In the genomic region with DNA sequence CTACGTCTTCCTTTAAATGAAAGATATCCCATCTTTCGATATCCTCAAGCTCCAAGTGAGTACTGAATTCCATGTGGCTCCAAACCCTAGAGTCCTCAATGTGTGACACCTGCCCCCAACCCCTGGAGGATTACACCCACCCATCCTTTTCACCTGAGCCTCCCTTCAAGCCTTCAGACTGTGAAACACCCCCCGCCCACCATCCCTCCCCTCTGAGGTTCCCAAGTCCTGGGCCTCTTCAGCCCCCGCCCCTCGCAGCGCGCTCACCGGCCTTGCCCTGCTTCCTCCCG, we compare ENCODE assay signal across 8 cellular contexts. TPM values are rescaled to one million over a fixed set of nuclear protein-coding genes. Genes with fewer than 3 reads are reported as not detected.
A peak's percentile ranks its signal among the peaks of the same experiment; 100 is the strongest.
DNase-seq lines count a peak whose midpoint lies in the region; ATAC-seq and TF ChIP-seq lines count a peak whose summit lies in the region.

No MANE protein-coding gene starts in this region.

- no peak for DNase-seq in AG09309 (ENCODE audit: low read depth)
- peak in 1 of 4 donors; percentile 73 for DNase-seq in body of pancreas
- DNase-seq in mucosa of gallbladder (ENCODE audit: low spot score), result peak; percentile 59
- DNase-seq in transverse colon, result no peak
- DNase-seq in KBM-7, result no peak
- no peak for DNase-seq in cortex of kidney (lab: John Stamatoyannopoulos, UW)

- H3K27ac ChIP-seq in KOPT-K1 (ENCODE audit: low read depth, low read length, poor library complexity, severe bottlenecking) (peak overlapping the region; percentile 97), body of pancreas (peak overlapping the region; percentile 91 to 99 (median 98)), transverse colon (peak overlapping the region; percentile 95 to 99 (median 96))

- 0 to 1% methylated on average over 9 of the region's 9 CpGs for WGBS in body of pancreas, 2 donors
- WGBS in transverse colon (ENCODE audit: low coverage in 1 of 2), 2 donors, result 0% methylated on average over 9 of the region's 9 CpGs; no CpG with 5 or more reads in 1 of the 2 donors

- H3K4me3 ChIP-seq in AG09309 (ENCODE audit: control insufficient read depth, low read depth, low read length) (peak overlapping the region; percentile 59), body of pancreas (peak overlapping the region; percentile 95 to 97), transverse colon (peak overlapping the region; percentile 62 to 95 (median 78))

- TF ChIP-seq EP300 in transverse colon (IDR thresholded peaks at IDR 0.05; ENCODE audit: low read depth), result no peak

- no peak for TF ChIP-seq CTCF in AG09309 (IDR thresholded peaks at IDR 0.05; ENCODE audit: control insufficient read depth, insufficient read depth, low read depth, low read length, missing control alignments)
- no peak for TF ChIP-seq CTCF in body of pancreas (IDR thresholded peaks at IDR 0.05)
- TF ChIP-seq CTCF in transverse colon (IDR thresholded peaks at IDR 0.05), result no peak

- intact Hi-C loops in body of pancreas (cut with DNase I), result loop anchor here (5.0 kb wide), 1 partner anchor 51 kb away; no protein-coding TSS in a partner anchor
- intact Hi-C loops in transverse colon (cut with DNase I; ENCODE audit: low total_unique reads), result no loop called here

- TF ChIP-seq POLR2A in body of pancreas (IDR thresholded peaks at IDR 0.05), result no peak
- no peak for TF ChIP-seq POLR2A in transverse colon (IDR thresholded peaks at IDR 0.05)

- peaks cover 58% of the 10 kb centered on the region for H3K36me3 ChIP-seq in KOPT-K1 (ENCODE audit: insufficient read depth, low read length)
- H3K36me3 ChIP-seq in body of pancreas (replicated peaks in 1 of 2; ENCODE audit: insufficient read depth in 1 of 2, low read depth in 2 of 2), result peaks cover 0 to 22% of the 10 kb centered on the region in 2 donors
- peaks cover 0 to 22% (median 8%) of the 10 kb centered on the region in 4 donors for H3K36me3 ChIP-seq in transverse colon

- H3K9me3 ChIP-seq in KOPT-K1 (ENCODE audit: insufficient read depth, low read length, poor library complexity, severe bottlenecking), result no peaks in the 10 kb centered on the region
- no peaks in the 10 kb centered on the region for H3K9me3 ChIP-seq in body of pancreas
- H3K9me3 ChIP-seq in transverse colon, result no peaks in the 10 kb centered on the region

- H3K27me3 ChIP-seq in body of pancreas, result no peaks in the 10 kb centered on the region
- no peaks in the 10 kb centered on the region for H3K27me3 ChIP-seq in transverse colon

- in situ Hi-C loops in transverse colon (cut with MboI; ENCODE audit: low pct_ligation_motif_present in 1 of 4, low pct_unique_long_range_greater_than_20kb in 1 of 4, low sequenced_read_pairs in 3 of 4) (loop anchor here in 3 of 4 donors (25.0 kb wide), 1 partner anchor 101 kb away; a partner anchor contains a TSS), KBM-7 (cut with MboI; ENCODE audit: low pct_unique_long_range_greater_than_20kb, low sequenced_read_pairs) (no loop called here)

- H3K4me1 ChIP-seq in body of pancreas (peaks cover 36% of the 10 kb centered on the region), transverse colon (peaks cover 11 to 45% (median 35%) of the 10 kb centered on the region in 4 donors)

- ATAC-seq in body of pancreas (no peak), HG02610 (IDR thresholded peaks at IDR 0.05; ENCODE audit: unreplicated experiment) (no peak)

RNA-seq across cellular contexts. Expression of a gene that starts 0.4 kb away (rescaled TPM):
- 10 to 100 TPM; 10.9 to 15.2 TPM for total RNA-seq in body of pancreas
- 54.5 TPM for total RNA-seq in mucosa of gallbladder
- total RNA-seq in transverse colon, result 10 to 100 TPM; 23.3 to 63.7 (median 29.0) TPM

RNA-seq across cellular contexts. Expression of a gene that starts 5.3 kb away (rescaled TPM):
- 10 to 100 TPM; 26.0 to 60.7 TPM for total RNA-seq in body of pancreas
- 208 TPM for total RNA-seq in mucosa of gallbladder
- total RNA-seq in transverse colon, result 10 to 100 TPM; 54.1 to 94.1 (median 83.6) TPM

RNA-seq across cellular contexts. Expression of a gene that starts 9.4 kb away (rescaled TPM):
- total RNA-seq in body of pancreas (10 to 100 TPM; 38.1 to 45.5 TPM), mucosa of gallbladder (123 TPM), transverse colon (100 to 1,000 TPM in 2 of 4 donors, 10 to 100 TPM in 2; 71.1 to 149 (median 92.0) TPM)

RNA-seq across cellular contexts. Expression of a gene that starts 13.3 kb away (rescaled TPM):
- 10 to 100 TPM; 15.6 to 29.0 TPM for total RNA-seq in body of pancreas
- 27.1 TPM for total RNA-seq in mucosa of gallbladder
- total RNA-seq in transverse colon, result 10 to 100 TPM in 3 of 4 donors, not detected in 1; 28.9 to 41.4 (median 35.2) TPM

RNA-seq across cellular contexts. Expression of a gene that starts 22.0 kb away (rescaled TPM):
- total RNA-seq in body of pancreas (10 to 100 TPM; 10.1 to 51.4 TPM), mucosa of gallbladder (37.9 TPM), transverse colon (10 to 100 TPM; 32.7 to 42.4 (median 36.0) TPM)
